In genomic region chr11:111460752-111461305, GRCh38 we compare ENCODE assay signal across 30 cellular contexts. TPM values are rescaled to one million over a fixed set of nuclear protein-coding genes. Genes with fewer than 3 reads are reported as not detected.
A peak's percentile ranks its signal among the peaks of the same experiment; 100 is the strongest.
DNase-seq lines count a peak whose midpoint lies in the region; ATAC-seq and TF ChIP-seq lines count a peak whose summit lies in the region.
"Had no signal": no experiment of that assay in that cellular context is flagged by ENCODE, and none has a peak within 500 bp of the region (broad histone marks: within the 10 kb centered on the region; RNA-seq: fewer than 3 reads in every experiment).

No MANE protein-coding gene starts in this region.

- peaks cover 31% of the 10 kb centered on the region for H3K27me3 Mint-ChIP-seq in progenitor cell of endocrine pancreas

- H3K4me1 Mint-ChIP-seq in progenitor cell of endocrine pancreas (ENCODE audit: low read depth) = no peaks in the 10 kb centered on the region
- H3K4me1 Mint-ChIP-seq: T-helper 17 cell had no signal

- no peak for ATAC-seq in HG02885 (IDR thresholded peaks at IDR 0.05; ENCODE audit: poor library complexity, unreplicated experiment)
- no peak for ATAC-seq in GM21360 (IDR thresholded peaks at IDR 0.05; ENCODE audit: unreplicated experiment)
- ATAC-seq: activated T-cell treated with anti-CD3 and anti-CD28 coated beads, Interleukin-2, amount 50 U/mL, for 72 hours; heart right ventricle; left lung; T-helper 17 cell had no signal

- H3K4me3 ChIP-seq in fibroblast of mammary gland (ENCODE audit: control insufficient read depth, low read depth, low read length) = no peak overlapping the region
- H3K4me3 ChIP-seq: dorsolateral prefrontal cortex, heart right ventricle, left lung, ovary, Peyer's patch, right atrium auricular region, SJSA1 had no signal

- H3K4me3 Mint-ChIP-seq in progenitor cell of endocrine pancreas (ENCODE audit: low read depth) = no peak overlapping the region
- H3K4me3 Mint-ChIP-seq: activated naive CD4-positive, alpha-beta T cell treated with anti-CD3 and anti-CD28 coated beads for 36 hours; activated T-cell treated with anti-CD3 and anti-CD28 coated beads, Interleukin-2, amount 50 U/mL, for 72 hours; IgD-negative memory B cell; T-helper 17 cell had no signal

- peak; percentile 3 for DNase-seq in GM13977 (ENCODE audit: low spot score)
- DNase-seq in NCI-H226 = peak; percentile 37
- DNase-seq in fibroblast of mammary gland (ENCODE audit: low read depth) = peak; percentile 74
- DNase-seq in progenitor cell of endocrine pancreas (ENCODE audit: low spot score, unreplicated experiment) = no peak
- DNase-seq in stimulated activated CD8-positive, alpha-beta memory T cell treated with anti-CD3 and anti-CD28 coated beads, Interleukin-4, amount 100 ng/mL, for 48 hours = no peak
- DNase-seq: activated CD4-positive, alpha-beta T cell treated with anti-CD3 and anti-CD28 coated beads for 1 hour; activated naive CD4-positive, alpha-beta T cell treated with anti-CD3 and anti-CD28 coated beads for 36 hours; activated T-cell treated with anti-CD3 and anti-CD28 coated beads, Interleukin-2, amount 50 U/mL, for 72 hours; AML-193; amniotic stem cell; central memory CD4-positive, alpha-beta T cell; DMS53; dorsolateral prefrontal cortex; GDM1; heart right ventricle; left lung; mesendoderm; NCI-H1417 treated with DMSO at 0.1 percent for 48 hours; NCI-H526; ovary; Peyer's patch; stimulated activated CD4-positive, alpha-beta T cell treated with anti-CD3 and anti-CD28 coated beads, Interleukin-4, amount 100 ng/mL, for 24 hours; stimulated activated naive CD4-positive, alpha-beta T cell treated with Interleukin-2 at 50 U/mL for 16 hours; T-helper 17 cell had no signal

- in situ Hi-C loops in GM13977 (cut with MboI; ENCODE audit: low pct_unique_long_range_greater_than_20kb, low sequenced_read_pairs, unreplicated experiment) = no loop called here

- H3K9me3 Mint-ChIP-seq in progenitor cell of endocrine pancreas (ENCODE audit: low read depth) = no peaks in the 10 kb centered on the region
- H3K9me3 Mint-ChIP-seq: activated naive CD4-positive, alpha-beta T cell treated with anti-CD3 and anti-CD28 coated beads for 36 hours; activated T-cell treated with anti-CD3 and anti-CD28 coated beads, Interleukin-2, amount 50 U/mL, for 72 hours; IgD-negative memory B cell had no signal

- H3K36me3 Mint-ChIP-seq in progenitor cell of endocrine pancreas (ENCODE audit: insufficient read depth) = no peaks in the 10 kb centered on the region
- H3K36me3 Mint-ChIP-seq: IgD-negative memory B cell had no signal

- TF ChIP-seq CTCF in GM13977 (IDR thresholded peaks at IDR 0.05; ENCODE audit: extremely low read depth, insufficient read depth, missing control alignments) (no peak), fibroblast of mammary gland (conservative IDR thresholded peaks at IDR 0.05; ENCODE audit: control insufficient read depth, insufficient read depth, low read depth, low read length) (no peak), progenitor cell of endocrine pancreas (IDR thresholded peaks at IDR 0.05; ENCODE audit: unreplicated experiment) (no peak)

- H3K27ac Mint-ChIP-seq in progenitor cell of endocrine pancreas = peak overlapping the region; percentile 3
- H3K27ac Mint-ChIP-seq: activated naive CD4-positive, alpha-beta T cell treated with anti-CD3 and anti-CD28 coated beads for 36 hours; activated T-cell treated with anti-CD3 and anti-CD28 coated beads, Interleukin-2, amount 50 U/mL, for 72 hours; IgD-negative memory B cell; T-helper 17 cell had no signal

RNA-seq across cellular contexts. Expression of gene BTG4, which starts 51.4 kb away (rescaled TPM):
- not detected in 2 replicates for total RNA-seq in progenitor cell of endocrine pancreas
- total RNA-seq: activated naive CD4-positive, alpha-beta T cell treated with anti-CD3 and anti-CD28 coated beads for 36 hours; heart right ventricle; left lung; M059J; Peyer's patch; right atrium auricular region; SJSA1; T-helper 17 cell had no signal

RNA-seq across cellular contexts. Expression of gene HOATZ, which starts 53.7 kb away (rescaled TPM):
- total RNA-seq in progenitor cell of endocrine pancreas = not detected in 2 replicates
- total RNA-seq: activated naive CD4-positive, alpha-beta T cell treated with anti-CD3 and anti-CD28 coated beads for 36 hours; activated T-cell treated with anti-CD3 and anti-CD28 coated beads, Interleukin-2, amount 50 U/mL, for 72 hours; heart right ventricle; M059J; Peyer's patch; right atrium auricular region; SJSA1; T-helper 17 cell had no signal

Comparison
In these comparisons a context has a peak if more than half of its experiments do, and no peak if none do; other contexts are left out.
1. DNase-seq: peak in GM13977 (single experiment), NCI-H226 (single experiment) and fibroblast of mammary gland (single experiment); none in progenitor cell of endocrine pancreas (single experiment) and stimulated activated CD8-positive, alpha-beta memory T cell treated with anti-CD3 and anti-CD28 coated beads, Interleukin-4, amount 100 ng/mL, for 48 hours (single experiment).